In genomic region chr19:40284251-40284500, GRCh38 we compare ENCODE assay signal across 8 cellular contexts. TPM values are rescaled to one million over a fixed set of nuclear protein-coding genes. Genes with fewer than 3 reads are reported as not detected.
DNase-seq lines count a peak whose midpoint lies in the region; ATAC-seq, FAIRE-seq and TF ChIP-seq lines count a peak whose summit lies in the region.

No MANE protein-coding gene starts in this region.

- H3K27me3 Mint-ChIP-seq in CD4-positive, alpha-beta T cell = no peaks in the 10 kb centered on the region
- H3K27me3 Mint-ChIP-seq in endothelial cell (ENCODE audit: unreplicated experiment) = peaks cover 10% of the 10 kb centered on the region

- no peak for ATAC-seq in CD4-positive, alpha-beta T cell (ENCODE audit: poor library complexity)

- H3K4me2 ChIP-seq in OCI-LY7 (ENCODE audit: low read length) (peak overlapping the region; percentile 93), osteoblast (ENCODE audit: insufficient read depth, low read length) (peak overlapping the region; percentile 97)

- BruUV-seq in OCI-LY7 (replicated peaks; lab: Mats Ljungman, UMichigan) = TSS peak; percentile 78

- no peak for FAIRE-seq in GM19239 (lab: Jason Lieb, UNC)

- peak overlapping the region; percentile 93 for H3K27ac Mint-ChIP-seq in CD4-positive, alpha-beta T cell
- H3K27ac Mint-ChIP-seq in endothelial cell (ENCODE audit: unreplicated experiment) = peak overlapping the region; percentile 95

- no peaks in the 10 kb centered on the region for H3K27me3 ChIP-seq in CD4-positive, alpha-beta T cell (ENCODE audit: control insufficient read depth, insufficient read depth, low read length)
- no peaks in the 10 kb centered on the region for H3K27me3 ChIP-seq in osteoblast (ENCODE audit: insufficient read depth, low read length)

- no peak for DNase-seq in CD4-positive, alpha-beta T cell
- DNase-seq in OCI-LY7 (ENCODE audit: low spot score) = no peak
- no peak for DNase-seq in endothelial cell (ENCODE audit: low spot score)
- DNase-seq in osteoblast (ENCODE audit: insufficient read length, low spot score, missing footprints) = peak; percentile 57
- DNase-seq in G401 (ENCODE audit: low spot score) = no peak
- DNase-seq in NCI-H2081 (lab: John Stamatoyannopoulos, UW) = no peak
- DNase-seq in stimulated activated CD4-positive, alpha-beta T cell treated with anti-CD3 and anti-CD28 coated beads, Interleukin-4, amount 100 ng/mL, for 1 hour = no peak
- no peak for DNase-seq in GM19239 (ENCODE audit: insufficient read length, low spot score)

- H3K4me3 ChIP-seq in OCI-LY7 (ENCODE audit: low read depth, low read length, poor library complexity, severe bottlenecking) (peak overlapping the region; percentile 85), osteoblast (ENCODE audit: insufficient read depth, low read length) (peak overlapping the region; percentile 87)

- CTCF ChIA-PET in CD4-positive, alpha-beta T cell (lab: Charles Lee) = interaction anchor here (2.3 kb wide), 1 partner anchor 21 kb away, joined by 7 read pairs; no protein-coding TSS in a partner anchor
- CTCF ChIA-PET in OCI-LY7 (lab: Charles Lee; ENCODE audit: unreplicated experiment) = no interaction called here

- intact Hi-C loops in CD4-positive, alpha-beta T cell (cut with DNase I, micrococcal nuclease) = loop anchor here (2.0 to 10.0 kb wide), 5 partner anchors 65 to 939 kb away; partner anchors contain the start of genes C19orf47 (in 1 of the 2), PLD3 (in 1 of the 2), SAMD4B (in 1 of the 2) and SERTAD3 (in 1 of the 2)
- intact Hi-C loops in OCI-LY7 (cut with micrococcal nuclease; ENCODE audit: unreplicated experiment) = loop anchor here (10.0 kb wide), 3 partner anchors 139 to 321 kb away; partner anchors contain the start of genes LTBP4 and SERTAD1

- H3K79me2 ChIP-seq in OCI-LY7 (ENCODE audit: insufficient read depth, low read depth, low read length) (peaks cover 55% of the 10 kb centered on the region), osteoblast (ENCODE audit: insufficient read depth, low read length) (peaks cover 60% of the 10 kb centered on the region)

- no peaks in the 10 kb centered on the region for H3K9me2 ChIP-seq in OCI-LY7 (ENCODE audit: insufficient read depth, low read length)

- H3K9me3 Mint-ChIP-seq in CD4-positive, alpha-beta T cell = no peaks in the 10 kb centered on the region
- no peaks in the 10 kb centered on the region for H3K9me3 Mint-ChIP-seq in endothelial cell (ENCODE audit: unreplicated experiment)

- peaks cover 25% of the 10 kb centered on the region for H3K36me3 Mint-ChIP-seq in CD4-positive, alpha-beta T cell (ENCODE audit: low read depth)
- peaks cover 4% of the 10 kb centered on the region for H3K36me3 Mint-ChIP-seq in endothelial cell (ENCODE audit: low read depth, unreplicated experiment)

- H4K20me1 ChIP-seq in OCI-LY7 (ENCODE audit: insufficient read depth, low read length) (no peaks in the 10 kb centered on the region), osteoblast (ENCODE audit: insufficient read depth, low read length) (peaks cover 34% of the 10 kb centered on the region)

- POLR2A ChIA-PET in CD4-positive, alpha-beta T cell (lab: Charles Lee) = interaction anchor here (0.8 to 2.0 kb wide), 2 partner anchors 194 to 981 kb away, joined by 3 to 9 read pairs; partner anchors contain the start of gene ZNF780A
- POLR2A ChIA-PET in OCI-LY7 (lab: Charles Lee) = interaction anchor here (0.6 kb wide), 1 partner anchor 110 kb away, joined by 3 read pairs; no protein-coding TSS in a partner anchor

- peak overlapping the region; percentile 90 for H3K27ac ChIP-seq in CD4-positive, alpha-beta T cell (ENCODE audit: low read depth, low read length)
- H3K27ac ChIP-seq in OCI-LY7 (ENCODE audit: low read depth, low read length, poor library complexity, severe bottlenecking) (peak overlapping the region; percentile 94), osteoblast (ENCODE audit: low read depth, low read length) (peak overlapping the region; percentile 77)

- H3K36me3 ChIP-seq in OCI-LY7 (ENCODE audit: insufficient read depth, low read length) (peaks cover 6% of the 10 kb centered on the region; the same call in 1 of the 2 replicates), osteoblast (ENCODE audit: insufficient read depth, low read length) (peaks cover 12% of the 10 kb centered on the region)

- H3K9me3 ChIP-seq in CD4-positive, alpha-beta T cell (ENCODE audit: control insufficient read depth, low read length) = no peaks in the 10 kb centered on the region
- no peaks in the 10 kb centered on the region for H3K9me3 ChIP-seq in OCI-LY7 (ENCODE audit: low read length)
- H3K9me3 ChIP-seq in osteoblast (ENCODE audit: low read depth, low read length) = no peaks in the 10 kb centered on the region

- in situ Hi-C loops in G401 (cut with HindIII; ENCODE audit: low sequenced_read_pairs) = no loop called here

- peaks cover 57% of the 10 kb centered on the region for H3K4me1 Mint-ChIP-seq in CD4-positive, alpha-beta T cell (ENCODE audit: low read depth)
- peaks cover 19% of the 10 kb centered on the region for H3K4me1 Mint-ChIP-seq in endothelial cell (ENCODE audit: unreplicated experiment)

- H3K4me3 Mint-ChIP-seq in CD4-positive, alpha-beta T cell = peak overlapping the region; percentile 89
- peak overlapping the region; percentile 97 for H3K4me3 Mint-ChIP-seq in endothelial cell (ENCODE audit: unreplicated experiment)

- no peak for TF ChIP-seq CTCF in CD4-positive, alpha-beta T cell (IDR thresholded peaks at IDR 0.05)
- no peak for TF ChIP-seq CTCF in OCI-LY7 (conservative IDR thresholded peaks at IDR 0.05; ENCODE audit: low read length)
- no peak for TF ChIP-seq CTCF in endothelial cell (IDR thresholded peaks at IDR 0.05; ENCODE audit: unreplicated experiment)
- TF ChIP-seq CTCF in osteoblast (IDR thresholded peaks at IDR 0.05; ENCODE audit: extremely low read depth, low read depth, low read length) = no peak

- H3K4me1 ChIP-seq in OCI-LY7 (ENCODE audit: insufficient read depth, low read length, poor library complexity, severe bottlenecking) (peaks cover 67% of the 10 kb centered on the region), osteoblast (ENCODE audit: insufficient read depth, low read length) (peaks cover 36% of the 10 kb centered on the region)

- H2AFZ ChIP-seq in OCI-LY7 (ENCODE audit: low read length) = peak overlapping the region; percentile 28; the same call in 1 of the 2 replicates
- H2AFZ ChIP-seq in osteoblast (ENCODE audit: low read length) = peak overlapping the region; percentile 86

RNA-seq across cellular contexts. Expression of gene AKT2, which starts 1.0 kb away (rescaled TPM):
- 100 to 1,000 TPM; 197 to 199 TPM for total RNA-seq in CD4-positive, alpha-beta T cell
- 97.8 and 116 TPM in 2 replicates for total RNA-seq in OCI-LY7 (2014; rRNA removed; shearing (Covaris generic))
- total RNA-seq in OCI-LY7 (2022) (192 and 197 TPM in 2 replicates), endothelial cell (ENCODE audit: unreplicated experiment) (89.8 TPM), osteoblast (115 and 118 TPM in 2 replicates)
- 71.8 and 73.5 TPM in 2 replicates for total RNA-seq in G401 (2014; rRNA removed; shearing (Covaris generic))

RNA-seq across cellular contexts. Expression of gene CCNP, which starts 57.7 kb away (rescaled TPM):
- 1 to 10 TPM; 1.2 to 1.7 TPM for total RNA-seq in CD4-positive, alpha-beta T cell
- 0.54 and 0.59 TPM in 2 replicates for total RNA-seq in OCI-LY7 (2014; rRNA removed; shearing (Covaris generic))
- total RNA-seq in OCI-LY7 (2022) (0.48 and 0.61 TPM in 2 replicates), endothelial cell (ENCODE audit: unreplicated experiment) (0.18 TPM), osteoblast (0.29 TPM in 1 of 2 replicates, not detected in the other)
- not detected in 2 replicates for total RNA-seq in G401 (2014; rRNA removed; shearing (Covaris generic))
